In genomic region chr10:23886355-23886754, GRCh38 we compare ENCODE assay signal across 1 cellular context.
TF ChIP-seq lines count a peak whose summit lies in the region.

No MANE protein-coding gene starts in this region.

TF ChIP-seq in GM23338, 12 proteins besides CTCF, POLR2A, EP300 and RAD21 (continued from another document):
- TF ChIP-seq ZNF462 (CRISPR knock-in tag; IDR thresholded peaks at IDR 0.05) (no peak), ZNF331 (CRISPR knock-in tag; IDR thresholded peaks at IDR 0.05; ENCODE audit: low read depth) (no peak), ETS1 (IDR thresholded peaks at IDR 0.05) (no peak), CREB1 (CRISPR knock-in tag; IDR thresholded peaks at IDR 0.05; ENCODE audit: low read depth) (no peak)
TF ChIP-seq in GM23338: peak in this region for 0.
